ENCODE assay signal across 30 cellular contexts in the genomic region with DNA sequence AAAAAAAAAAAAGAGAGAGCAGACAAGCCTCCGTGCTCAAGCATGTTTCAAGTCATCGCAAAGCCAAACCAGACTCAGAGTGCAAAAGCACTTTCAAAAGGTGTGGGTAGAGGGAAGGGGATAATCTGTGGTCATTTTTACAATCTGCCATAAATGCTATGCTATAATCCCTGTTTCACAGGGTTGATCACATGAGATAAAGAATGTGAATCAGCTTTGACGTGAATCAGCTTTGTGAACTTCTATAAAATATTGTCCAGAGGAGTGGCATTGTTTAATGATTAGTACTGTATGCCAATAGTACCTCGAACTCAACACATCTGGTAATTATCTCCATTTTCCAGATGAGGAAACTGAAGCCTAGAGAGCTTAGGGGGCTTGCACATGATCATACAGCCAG.
"Had no signal": no experiment of that assay in that cellular context is flagged by ENCODE, and none has a peak within 500 bp of the region (broad histone marks: within the 10 kb centered on the region; RNA-seq: fewer than 3 reads in every experiment).

No MANE protein-coding gene starts in this region.

- H3K4me3 Mint-ChIP-seq: activated CD4-positive, alpha-beta memory T cell treated with anti-CD3 and anti-CD28 coated beads for 36 hours; activated CD4-positive, alpha-beta T cell treated with anti-CD3 and anti-CD28 coated beads for 36 hours; activated CD4-positive, alpha-beta T cell treated with anti-CD3 and anti-CD28 coated beads, Interleukin-2, amount 10 ng/mL, durations not matched to agents 24 days and 14 days; activated CD8-positive, alpha-beta memory T cell treated with anti-CD3 and anti-CD28 coated beads, Interleukin-2, amount 10 ng/mL, durations not matched to agents 7 days and 5 days; activated CD8-positive, alpha-beta T cell treated with anti-CD3 and anti-CD28 coated beads, Interleukin-2, amount 10 ng/mL, durations not matched to agents 7 days and 5 days; activated naive CD4-positive, alpha-beta T cell treated with anti-CD3 and anti-CD28 coated beads, Interleukin-2, amount 10 ng/mL, durations not matched to agents 7 days and 5 days; activated naive CD8-positive, alpha-beta T cell treated with anti-CD3 and anti-CD28 coated beads, Interleukin-2, amount 10 ng/mL, durations not matched to agents 7 days and 5 days; activated T-helper 1 cell treated with anti-CD3 and anti-CD28 coated beads, Interleukin-12 subunit alpha, Interleukin-12 subunit beta, Interleukin-2, Interleukin-4 antibody, amounts not matched to agents 30 ng/mL and 10 ng/mL and 1 ng/mL, durations not matched to agents 14 hours and 24 hours and 36 hours; brain; central memory CD8-positive, alpha-beta T cell; effector memory CD8-positive, alpha-beta T cell had no signal

- H3K27me3 ChIP-seq: ascending aorta, breast epithelium, cardiac muscle cell, heart left ventricle had no signal

- H3K4me3 ChIP-seq: ascending aorta, breast epithelium, cardiac muscle cell, esophagus squamous epithelium, heart left ventricle had no signal

- H3K27ac ChIP-seq: ascending aorta, breast epithelium, cardiac muscle cell, esophagus squamous epithelium, heart left ventricle had no signal

- H3K9me3 Mint-ChIP-seq: activated CD4-positive, alpha-beta memory T cell treated with anti-CD3 and anti-CD28 coated beads for 36 hours; activated CD4-positive, alpha-beta T cell treated with anti-CD3 and anti-CD28 coated beads, Interleukin-2, amount 10 ng/mL, durations not matched to agents 24 days and 14 days; activated naive CD4-positive, alpha-beta T cell treated with anti-CD3 and anti-CD28 coated beads, Interleukin-2, amount 10 ng/mL, durations not matched to agents 7 days and 5 days; activated naive CD4-positive, alpha-beta T cell treated with anti-CD3 and anti-CD28 coated beads, Interleukin-2, amount 50 U/mL, for 72 hours; activated naive CD8-positive, alpha-beta T cell treated with anti-CD3 and anti-CD28 coated beads, Interleukin-2, amount 10 ng/mL, durations not matched to agents 7 days and 5 days; activated T-helper 1 cell treated with anti-CD3 and anti-CD28 coated beads, Interleukin-12 subunit alpha, Interleukin-12 subunit beta, Interleukin-2, Interleukin-4 antibody, amounts not matched to agents 30 ng/mL and 10 ng/mL and 1 ng/mL, durations not matched to agents 14 hours and 24 hours and 36 hours; brain; central memory CD8-positive, alpha-beta T cell; effector memory CD8-positive, alpha-beta T cell had no signal

- H3K9me3 ChIP-seq: ascending aorta, breast epithelium, esophagus squamous epithelium, heart left ventricle had no signal

- H3K36me3 ChIP-seq: ascending aorta, breast epithelium, cardiac muscle cell, esophagus squamous epithelium, heart left ventricle had no signal

- DNase-seq: activated CD4-positive, alpha-beta memory T cell treated with anti-CD3 and anti-CD28 coated beads for 36 hours; activated CD4-positive, alpha-beta T cell treated with anti-CD3 and anti-CD28 coated beads for 36 hours; activated CD4-positive, alpha-beta T cell treated with anti-CD3 and anti-CD28 coated beads, Interleukin-2, amount 10 ng/mL, durations not matched to agents 24 days and 14 days; activated CD4-positive, CD25-positive, alpha-beta regulatory T cell; activated CD4-positive, CD25-positive, alpha-beta regulatory T cell treated with anti-CD3 and anti-CD28 coated beads, Interleukin-2, amount 50 U/mL, for 72 hours; activated CD8-positive, alpha-beta memory T cell treated with anti-CD3 and anti-CD28 coated beads, Interleukin-2, amount 10 ng/mL, durations not matched to agents 7 days and 5 days; activated CD8-positive, alpha-beta memory T cell treated with anti-CD3 and anti-CD28 coated beads, Interleukin-2, amount 50 U/mL, for 4 hours; activated CD8-positive, alpha-beta T cell treated with anti-CD3 and anti-CD28 coated beads, Interleukin-2, amount 10 ng/mL, durations not matched to agents 7 days and 5 days; activated gamma-delta T cell; activated naive CD4-positive, alpha-beta T cell; activated naive CD4-positive, alpha-beta T cell treated with anti-CD3 and anti-CD28 coated beads, Interleukin-2, amount 10 ng/mL, durations not matched to agents 7 days and 5 days; activated naive CD8-positive, alpha-beta T cell treated with anti-CD3 and anti-CD28 coated beads, Interleukin-2, amount 10 ng/mL, durations not matched to agents 7 days and 5 days; activated T-cell treated with anti-CD3 and anti-CD28 coated beads, Interleukin-2, amount 50 U/mL, for 1 hour; activated T-cell treated with anti-CD3 and anti-CD28 coated beads, Interleukin-2, amount 50 U/mL, for 48 hours; cortex of kidney; dermis blood vessel endothelial cell; effector CD4-positive, alpha-beta T cell; effector memory CD8-positive, alpha-beta T cell; erythroblast; esophagus squamous epithelium; glutamatergic neuron; heart left ventricle; T-helper 2 cell had no signal

- ATAC-seq: activated CD4-positive, alpha-beta T cell treated with anti-CD3 and anti-CD28 coated beads for 36 hours; activated CD8-positive, alpha-beta memory T cell treated with anti-CD3 and anti-CD28 coated beads, Interleukin-2, amount 10 ng/mL, durations not matched to agents 7 days and 5 days; activated CD8-positive, alpha-beta T cell treated with anti-CD3 and anti-CD28 coated beads, Interleukin-2, amount 10 ng/mL, durations not matched to agents 7 days and 5 days; activated naive CD4-positive, alpha-beta T cell treated with anti-CD3 and anti-CD28 coated beads, Interleukin-2, amount 50 U/mL, for 72 hours; effector memory CD8-positive, alpha-beta T cell; heart left ventricle had no signal

- H3K27me3 Mint-ChIP-seq: activated CD4-positive, alpha-beta T cell treated with anti-CD3 and anti-CD28 coated beads for 36 hours; central memory CD8-positive, alpha-beta T cell had no signal

- H3K36me3 Mint-ChIP-seq: activated CD4-positive, alpha-beta memory T cell treated with anti-CD3 and anti-CD28 coated beads for 36 hours; activated CD8-positive, alpha-beta memory T cell treated with anti-CD3 and anti-CD28 coated beads, Interleukin-2, amount 10 ng/mL, durations not matched to agents 7 days and 5 days; activated naive CD4-positive, alpha-beta T cell treated with anti-CD3 and anti-CD28 coated beads, Interleukin-2, amount 10 ng/mL, durations not matched to agents 7 days and 5 days; activated naive CD4-positive, alpha-beta T cell treated with anti-CD3 and anti-CD28 coated beads, Interleukin-2, amount 50 U/mL, for 72 hours; activated naive CD8-positive, alpha-beta T cell treated with anti-CD3 and anti-CD28 coated beads, Interleukin-2, amount 10 ng/mL, durations not matched to agents 7 days and 5 days; brain had no signal

- H3K27ac Mint-ChIP-seq: activated CD4-positive, alpha-beta memory T cell treated with anti-CD3 and anti-CD28 coated beads for 36 hours; activated CD4-positive, alpha-beta T cell treated with anti-CD3 and anti-CD28 coated beads for 36 hours; activated CD4-positive, alpha-beta T cell treated with anti-CD3 and anti-CD28 coated beads, Interleukin-2, amount 10 ng/mL, durations not matched to agents 24 days and 14 days; activated CD8-positive, alpha-beta memory T cell treated with anti-CD3 and anti-CD28 coated beads, Interleukin-2, amount 10 ng/mL, durations not matched to agents 7 days and 5 days; activated CD8-positive, alpha-beta T cell treated with anti-CD3 and anti-CD28 coated beads, Interleukin-2, amount 10 ng/mL, durations not matched to agents 7 days and 5 days; activated naive CD4-positive, alpha-beta T cell treated with anti-CD3 and anti-CD28 coated beads, Interleukin-2, amount 10 ng/mL, durations not matched to agents 7 days and 5 days; activated naive CD4-positive, alpha-beta T cell treated with anti-CD3 and anti-CD28 coated beads, Interleukin-2, amount 50 U/mL, for 72 hours; activated naive CD8-positive, alpha-beta T cell treated with anti-CD3 and anti-CD28 coated beads, Interleukin-2, amount 10 ng/mL, durations not matched to agents 7 days and 5 days; activated T-helper 1 cell treated with anti-CD3 and anti-CD28 coated beads, Interleukin-12 subunit alpha, Interleukin-12 subunit beta, Interleukin-2, Interleukin-4 antibody, amounts not matched to agents 30 ng/mL and 10 ng/mL and 1 ng/mL, durations not matched to agents 14 hours and 24 hours and 36 hours; brain; effector memory CD8-positive, alpha-beta T cell had no signal

- H3K4me1 ChIP-seq: ascending aorta, breast epithelium, esophagus squamous epithelium, heart left ventricle had no signal

- H3K4me1 Mint-ChIP-seq: activated CD4-positive, alpha-beta T cell treated with anti-CD3 and anti-CD28 coated beads for 36 hours; activated CD4-positive, alpha-beta T cell treated with anti-CD3 and anti-CD28 coated beads, Interleukin-2, amount 10 ng/mL, durations not matched to agents 24 days and 14 days; activated CD8-positive, alpha-beta memory T cell treated with anti-CD3 and anti-CD28 coated beads, Interleukin-2, amount 10 ng/mL, durations not matched to agents 7 days and 5 days; activated naive CD4-positive, alpha-beta T cell treated with anti-CD3 and anti-CD28 coated beads, Interleukin-2, amount 10 ng/mL, durations not matched to agents 7 days and 5 days; activated naive CD8-positive, alpha-beta T cell treated with anti-CD3 and anti-CD28 coated beads, Interleukin-2, amount 10 ng/mL, durations not matched to agents 7 days and 5 days; central memory CD8-positive, alpha-beta T cell had no signal
